22 cellular contexts compared by ENCODE assay signal in genomic region chr7:92799446-92800211, GRCh38. TPM values are rescaled to one million over a fixed set of nuclear protein-coding genes. Genes with fewer than 3 reads are reported as not detected.
A peak's percentile ranks its signal among the peaks of the same experiment; 100 is the strongest.
DNase-seq lines count a peak whose midpoint lies in the region; ATAC-seq and TF ChIP-seq lines count a peak whose summit lies in the region.
"Had no signal": no experiment of that assay in that cellular context is flagged by ENCODE, and none has a peak within 500 bp of the region (broad histone marks: within the 10 kb centered on the region; RNA-seq: fewer than 3 reads in every experiment).

No MANE protein-coding gene starts in this region.

- H3K4me3 ChIP-seq in left ventricle myocardium inferior (no peak overlapping the region), HEK293 (ENCODE audit: low read depth, low read length) (no peak overlapping the region), colonic mucosa (no peak overlapping the region)
- H3K4me3 ChIP-seq: coronary artery had no signal

- no peak overlapping the region for H3K23ac ChIP-seq in H9 (ENCODE audit: insufficient read length, low read depth, low read length)

- H3K27me3 ChIP-seq in left ventricle myocardium inferior (ENCODE audit: low read depth) (no peaks in the 10 kb centered on the region), H9 (ENCODE audit: insufficient read depth, low read length) (no peaks in the 10 kb centered on the region), colonic mucosa (no peaks in the 10 kb centered on the region)

- no peak for DNase-seq in left ventricle myocardium inferior
- DNase-seq in left cardiac atrium: no peak
- DNase-seq in stimulated activated naive B cell treated with anti-CD40 and anti-IgM and Interleukin-4, amounts not matched to agents 10 μg/mL and 1 μg/mL and 100 μg/mL, for 72 hours: no peak
- DNase-seq in DMS114 treated with DMSO at 0.1 percent for 48 hours (lab: John Stamatoyannopoulos, UW; ENCODE audit: unreplicated experiment): no peak
- DNase-seq in H9: no peak
- no peak for DNase-seq in colonic mucosa
- DNase-seq: C1 segment of cervical spinal cord; DMS153; H7; hippocampal formation; KG1; midbrain; NCI-H1105 treated with DMSO at 0.1 percent for 48 hours; NCI-H748 treated with DMSO at 0.1 percent for 48 hours; stimulated activated naive CD4-positive, alpha-beta T cell treated with Interleukin-2 at 50 U/mL for 16 hours; SW 1271 had no signal

- no peak overlapping the region for H3K56ac ChIP-seq in H9 (ENCODE audit: insufficient read length, low read depth, low read length)

- H3K4me1 Mint-ChIP-seq in stimulated activated naive B cell treated with anti-CD40 and anti-IgM and Interleukin-4, amounts not matched to agents 10 μg/mL and 1 μg/mL and 100 μg/mL, for 72 hours: peaks cover 10 to 12% of the 10 kb centered on the region in 2 donors
- H3K4me1 Mint-ChIP-seq in H9: no peaks in the 10 kb centered on the region; a peak in 1 of 4 replicates
- H3K4me1 Mint-ChIP-seq: neural crest cell had no signal

- H4K5ac ChIP-seq in H9 (ENCODE audit: insufficient read length, low read depth, low read length): no peak overlapping the region

- H2BK15ac ChIP-seq in H9 (ENCODE audit: low read depth, low read length): no peak overlapping the region

- no peaks in the 10 kb centered on the region for H3K79me1 ChIP-seq in H9 (ENCODE audit: insufficient read depth, low read depth, low read length, poor library complexity, severe bottlenecking)

- no peak overlapping the region for H2BK120ac ChIP-seq in H9 (ENCODE audit: low read depth, low read length, poor library complexity, severe bottlenecking)

- H3K27ac Mint-ChIP-seq in stimulated activated naive B cell treated with anti-CD40 and anti-IgM and Interleukin-4, amounts not matched to agents 10 μg/mL and 1 μg/mL and 100 μg/mL, for 72 hours: no peak overlapping the region
- no peak overlapping the region for H3K27ac Mint-ChIP-seq in H9
- H3K27ac Mint-ChIP-seq: activated naive CD4-positive, alpha-beta T cell treated with anti-CD3 and anti-CD28 coated beads, Interleukin-2, amount 50 U/mL, for 72 hours; brain had no signal

- no peak overlapping the region for H3K18ac ChIP-seq in H9 (ENCODE audit: insufficient read length, low read depth, low read length)

- H3K9me3 Mint-ChIP-seq in stimulated activated naive B cell treated with anti-CD40 and anti-IgM and Interleukin-4, amounts not matched to agents 10 μg/mL and 1 μg/mL and 100 μg/mL, for 72 hours: peaks cover 0 to 2% of the 10 kb centered on the region in 2 donors
- H3K9me3 Mint-ChIP-seq in H9: no peaks in the 10 kb centered on the region
- H3K9me3 Mint-ChIP-seq: brain, neural crest cell had no signal

- no peaks in the 10 kb centered on the region for H3K23me2 ChIP-seq in H9 (ENCODE audit: insufficient read length, low read depth, low read length, poor library complexity, severe bottlenecking)

- no peak overlapping the region for H4K91ac ChIP-seq in H9 (ENCODE audit: insufficient read length, low read depth, low read length)

- intact Hi-C loops in left ventricle myocardium inferior (cut with micrococcal nuclease): no loop called here
- intact Hi-C loops in left cardiac atrium (cut with DNase I): no loop called here
- intact Hi-C loops in colonic mucosa (cut with DNase I): no loop called here

- no peak overlapping the region for H3K4ac ChIP-seq in H9 (ENCODE audit: low read depth, low read length)

- H3K79me2 ChIP-seq in H9 (ENCODE audit: insufficient read depth, low read length): no peaks in the 10 kb centered on the region

- no peak overlapping the region for H4K8ac ChIP-seq in H9 (replicated peaks; ENCODE audit: insufficient read length, low read depth, low read length)

- H3K4me1 ChIP-seq in left ventricle myocardium inferior: peaks cover 79% of the 10 kb centered on the region
- peaks cover 5% of the 10 kb centered on the region; the same call in 1 of the 2 replicates for H3K4me1 ChIP-seq in HEK293 (ENCODE audit: control insufficient read depth, insufficient read depth, low read length)
- no peaks in the 10 kb centered on the region for H3K4me1 ChIP-seq in H9 (ENCODE audit: insufficient read depth, low read length)
- H3K4me1 ChIP-seq in colonic mucosa: peaks cover 5% of the 10 kb centered on the region

- no CpG with 5 or more reads among the region's 3 CpGs for WGBS in H9 (ENCODE audit: extremely low coverage, insufficient read length, low lambda C conversion rate)

- H3T11ph ChIP-seq in H9 (ENCODE audit: low read length): no peak overlapping the region

- H3K36me3 Mint-ChIP-seq in stimulated activated naive B cell treated with anti-CD40 and anti-IgM and Interleukin-4, amounts not matched to agents 10 μg/mL and 1 μg/mL and 100 μg/mL, for 72 hours: peaks cover 8 to 9% of the 10 kb centered on the region in 2 donors
- H3K36me3 Mint-ChIP-seq in H9 (ENCODE audit: insufficient read depth in 1 of 3, low read depth in 3 of 3): no peaks in the 10 kb centered on the region; a peak in 1 of 7 replicates

- CTCF ChIA-PET in HEK293 (lab: Yijun Ruan, JAX): no interaction called here

- POLR2A ChIA-PET in HEK293 (lab: Yijun Ruan, JAX): no interaction called here

- no peaks in the 10 kb centered on the region for H3K27me3 Mint-ChIP-seq in stimulated activated naive B cell treated with anti-CD40 and anti-IgM and Interleukin-4, amounts not matched to agents 10 μg/mL and 1 μg/mL and 100 μg/mL, for 72 hours
- no peaks in the 10 kb centered on the region for H3K27me3 Mint-ChIP-seq in H9 (ENCODE audit: low read depth)
- H3K27me3 Mint-ChIP-seq: brain had no signal

- no peak overlapping the region for H2AFZ ChIP-seq in H9 (ENCODE audit: low read length)

- H2BK20ac ChIP-seq in H9 (ENCODE audit: low read depth, low read length, poor library complexity, severe bottlenecking): no peak overlapping the region

- H3K4me3 Mint-ChIP-seq in stimulated activated naive B cell treated with anti-CD40 and anti-IgM and Interleukin-4, amounts not matched to agents 10 μg/mL and 1 μg/mL and 100 μg/mL, for 72 hours: no peak overlapping the region
- H3K4me3 Mint-ChIP-seq in H9: no peak overlapping the region
- H3K4me3 Mint-ChIP-seq: brain, neural crest cell had no signal

- ATAC-seq in left cardiac atrium (no peak), HG03469 (IDR thresholded peaks at IDR 0.05; ENCODE audit: unreplicated experiment) (peak; percentile 38)
- ATAC-seq in stimulated activated naive B cell treated with anti-CD40 and anti-IgM and Interleukin-4, amounts not matched to agents 10 μg/mL and 1 μg/mL and 100 μg/mL, for 72 hours (replicated peaks): peak; percentile 62 to 70
- ATAC-seq: activated naive CD4-positive, alpha-beta T cell treated with anti-CD3 and anti-CD28 coated beads, Interleukin-2, amount 50 U/mL, for 72 hours had no signal

- no peaks in the 10 kb centered on the region for H3K36me3 ChIP-seq in left ventricle myocardium inferior
- H3K36me3 ChIP-seq in HEK293 (ENCODE audit: control insufficient read depth in 2 of 2, insufficient read depth in 1 of 2, low read length in 2 of 2): no peaks in the 10 kb centered on the region
- no peaks in the 10 kb centered on the region for H3K36me3 ChIP-seq in colonic mucosa

- no peak overlapping the region for H3K14ac ChIP-seq in H9 (ENCODE audit: insufficient read depth, low read length)

- TF ChIP-seq CTCF in left ventricle myocardium inferior (IDR thresholded peaks at IDR 0.05; ENCODE audit: borderline replicate concordance) (no peak), HEK293 (tag by site-specific recombination; IDR thresholded peaks at IDR 0.05) (no peak), H9 (conservative IDR thresholded peaks at IDR 0.05) (no peak), colonic mucosa (IDR thresholded peaks at IDR 0.05) (no peak)

- no peak overlapping the region for H2BK12ac ChIP-seq in H9 (ENCODE audit: insufficient read length, low read depth, low read length)

- no peak overlapping the region for H2BK5ac ChIP-seq in H9 (ENCODE audit: insufficient read length, low read length)

- H3K27ac ChIP-seq in left ventricle myocardium inferior (replicated peaks): peak overlapping the region; percentile 77
- no peak overlapping the region for H3K27ac ChIP-seq in HEK293 (ENCODE audit: extremely low read depth, low read depth, low read length)
- H3K27ac ChIP-seq in H9 (ENCODE audit: insufficient read length, low read depth, low read length): no peak overlapping the region
- no peak overlapping the region for H3K27ac ChIP-seq in colonic mucosa
- H3K27ac ChIP-seq: coronary artery had no signal

- H3K9me3 ChIP-seq in left ventricle myocardium inferior (replicated peaks): no peaks in the 10 kb centered on the region
- H3K9me3 ChIP-seq in HEK293 (ENCODE audit: control insufficient read depth, insufficient read depth, low read depth, low read length): no peaks in the 10 kb centered on the region
- H3K9me3 ChIP-seq in H9 (ENCODE audit: control insufficient read depth, low read depth, low read length): no peaks in the 10 kb centered on the region
- H3K9me3 ChIP-seq in colonic mucosa: no peaks in the 10 kb centered on the region

- H3K9ac ChIP-seq in H9 (ENCODE audit: extremely low read depth, insufficient read length, low read length) (no peak overlapping the region), colonic mucosa (ENCODE audit: low read depth in 2 of 2, low read length in 2 of 2) (no peak overlapping the region)

- H4K20me1 ChIP-seq in H9 (ENCODE audit: control insufficient read depth, insufficient read depth, insufficient read length): no peaks in the 10 kb centered on the region

- H2AK5ac ChIP-seq in H9 (ENCODE audit: insufficient read length, low read length): no peak overlapping the region

- no peak overlapping the region for H3K4me2 ChIP-seq in H9 (ENCODE audit: insufficient read depth, insufficient read length, low read length)

TF ChIP-seq in HEK293, 187 proteins besides CTCF, POLR2A, EP300 and RAD21:
- peak; percentile 43; the same call in 1 of the 2 replicates for TF ChIP-seq SCRT2 (tag by site-specific recombination; IDR thresholded peaks at IDR 0.05)
- TF ChIP-seq ATF2 (tag by site-specific recombination; IDR thresholded peaks at IDR 0.05; ENCODE audit: low read depth): peak; percentile 66; the same call in 1 of the 2 replicates
- TF ChIP-seq ZBTB48 (tag by site-specific recombination; IDR thresholded peaks at IDR 0.05): 0 out of 2 replicates have a peak, but pooled peaks have one; percentile 26
- peak; percentile 38 for TF ChIP-seq ZFHX2 (tag by site-specific recombination; conservative IDR thresholded peaks at IDR 0.05)
- no peak for TF ChIP-seq ZSCAN16 (tag by site-specific recombination; IDR thresholded peaks at IDR 0.05)

RNA-seq across cellular contexts. Expression of gene CDK6, which starts 36.7 kb away (rescaled TPM):
- 16.5 TPM for total RNA-seq in left ventricle myocardium inferior
- total RNA-seq in left cardiac atrium: 10 to 100 TPM; 12.9 to 13.9 TPM
- total RNA-seq in H9 (2021): 30.0 and 32.4 TPM in 2 replicates
- 10 to 100 TPM; 37.1 to 55.4 TPM for total RNA-seq in colonic mucosa

Comparison
In these comparisons a context has a peak if more than half of its experiments do, and no peak if none do; other contexts are left out.
1. ATAC-seq: peak in HG03469 (single experiment) and stimulated activated naive B cell treated with anti-CD40 and anti-IgM and Interleukin-4, amounts not matched to agents 10 μg/mL and 1 μg/mL and 100 μg/mL, for 72 hours (2 of 2); none in left cardiac atrium (0 of 2).